8 cellular contexts compared by ENCODE assay signal in the genomic region with DNA sequence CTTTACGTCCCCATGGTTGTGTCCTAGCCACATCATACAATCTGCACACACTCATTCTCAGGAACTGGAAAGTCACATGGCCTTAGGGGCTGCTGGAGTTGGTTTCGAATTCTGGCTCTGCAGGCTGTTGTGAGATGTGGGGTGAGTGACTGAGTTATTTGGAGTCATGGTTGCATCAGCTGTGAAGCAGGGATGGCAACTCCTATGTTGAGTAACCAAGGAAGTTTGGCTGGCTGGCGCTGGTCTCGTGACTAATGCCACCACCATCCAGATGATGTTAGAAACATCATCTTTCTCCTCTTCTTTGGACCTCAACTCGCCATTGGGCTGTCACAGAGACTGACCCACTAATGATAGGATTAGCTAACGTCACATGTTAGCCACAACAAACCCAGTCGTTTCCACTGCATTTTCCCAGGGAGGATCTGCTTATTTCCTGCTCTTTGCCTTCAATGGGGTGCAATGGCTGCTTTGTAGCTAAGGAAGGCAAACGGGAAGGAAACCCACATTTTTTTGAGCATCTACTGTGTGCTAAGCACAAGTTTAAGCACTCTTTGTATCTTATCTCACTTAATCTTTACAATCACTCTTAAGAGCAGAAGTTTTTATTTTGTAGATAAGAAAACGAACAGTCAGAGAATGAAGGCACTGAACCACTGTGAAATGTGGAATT.
DNase-seq lines count a peak whose midpoint lies in the region; ATAC-seq and TF ChIP-seq lines count a peak whose summit lies in the region.

No MANE protein-coding gene starts in this region.

- dilution Hi-C loops in IMR-90 (cut with HindIII; ENCODE audit: low sequenced_read_pairs, unreplicated experiment): no loop called here

- in situ Hi-C loops in IMR-90 (cut with MboI; ENCODE audit: low sequenced_read_pairs): no loop called here
- in situ Hi-C loops in G401 (cut with HindIII; ENCODE audit: low sequenced_read_pairs): no loop called here

- H3K9me1 ChIP-seq in IMR-90 (ENCODE audit: insufficient read depth, low read length): peaks cover 9% of the 10 kb centered on the region; the same call in 1 of the 2 replicates

- no peaks in the 10 kb centered on the region for H3K27me3 Mint-ChIP-seq in naive thymus-derived CD4-positive, alpha-beta T cell

- intact Hi-C loops in IMR-90 (cut with micrococcal nuclease): no loop called here
- intact Hi-C loops in naive thymus-derived CD4-positive, alpha-beta T cell (cut with micrococcal nuclease): no loop called here

- H3K9me3 Mint-ChIP-seq in naive thymus-derived CD4-positive, alpha-beta T cell: peaks cover 0 to 2% (median 0%) of the 10 kb centered on the region in 11 donors

- POLR2A ChIA-PET in IMR-90 (lab: Charles Lee; ENCODE audit: unreplicated experiment): no interaction called here
- POLR2A ChIA-PET in naive thymus-derived CD4-positive, alpha-beta T cell (lab: Charles Lee): no interaction called here

- H4K5ac ChIP-seq in IMR-90 (ENCODE audit: low read depth, low read length): peak overlapping the region; percentile 76

- H4K8ac ChIP-seq in IMR-90 (ENCODE audit: low read depth in 2 of 2, low read length in 2 of 2): peak overlapping the region; percentile 56 to 91; a peak in 3 of 4 replicates

- H3K9ac ChIP-seq in IMR-90 (ENCODE audit: low read depth, low read length): peak overlapping the region; percentile 31

- CTCF ChIA-PET in IMR-90 (lab: Yijun Ruan, JAX): no interaction called here
- CTCF ChIA-PET in naive thymus-derived CD4-positive, alpha-beta T cell (lab: Charles Lee): no interaction called here

- peak overlapping the region; percentile 84 for H3K23ac ChIP-seq in IMR-90 (ENCODE audit: low read depth, low read length)

- no peaks in the 10 kb centered on the region for H4K20me1 ChIP-seq in IMR-90 (ENCODE audit: insufficient read depth, low read length)

- H3K18ac ChIP-seq in IMR-90 (ENCODE audit: low read depth, low read length): peak overlapping the region; percentile 80

- peaks cover 42% of the 10 kb centered on the region for H3K36me3 ChIP-seq in IMR-90 (ENCODE audit: control insufficient read depth, insufficient read depth, low read length)
- no peaks in the 10 kb centered on the region for H3K36me3 ChIP-seq in naive thymus-derived CD4-positive, alpha-beta T cell (ENCODE audit: control insufficient read depth in 2 of 3, insufficient read depth in 3 of 3, low read length in 3 of 3)

- peaks cover 8% of the 10 kb centered on the region for H3K4me1 ChIP-seq in IMR-90 (ENCODE audit: control insufficient read depth, insufficient read depth, low read length)
- no peaks in the 10 kb centered on the region for H3K4me1 ChIP-seq in naive thymus-derived CD4-positive, alpha-beta T cell (ENCODE audit: control insufficient read depth in 2 of 2, insufficient read depth in 2 of 2, low read length in 2 of 2)

- TF ChIP-seq CTCF in IMR-90 (conservative IDR thresholded peaks at IDR 0.05; ENCODE audit: low read depth, low read length): no peak
- TF ChIP-seq CTCF in GM10266 (IDR thresholded peaks at IDR 0.05; ENCODE audit: control insufficient read depth, insufficient read depth, low read depth, missing control alignments): no peak

- no peak overlapping the region; the same call in 1 of the 2 replicates for H3K4me2 ChIP-seq in IMR-90 (ENCODE audit: low read depth, low read length)

- WGBS in IMR-90 (ENCODE audit: extremely low coverage in 2 of 2, insufficient read length in 1 of 2), 2 experiments: 19% methylated on average over 4 of the region's 9 CpGs; no CpG with 5 or more reads in 1 of the 2 experiments

- peak overlapping the region; percentile 97 for H2BK20ac ChIP-seq in IMR-90 (ENCODE audit: low read depth, low read length)

- H3K4ac ChIP-seq in IMR-90 (ENCODE audit: low read depth, low read length): peak overlapping the region; percentile 99

- peak; percentile 15; the same call in 1 of the 2 replicates for TF ChIP-seq RAD21 in IMR-90 (IDR thresholded peaks at IDR 0.05; ENCODE audit: low read length)

- ATAC-seq in IMR-90 (ENCODE audit: low read depth) (peak; percentile 92), HG03095 (IDR thresholded peaks at IDR 0.05; ENCODE audit: unreplicated experiment) (no peak), HG02571 (IDR thresholded peaks at IDR 0.05; ENCODE audit: unreplicated experiment) (no peak)
- ATAC-seq in naive thymus-derived CD4-positive, alpha-beta T cell: peak; percentile 87

- BruUV-seq in IMR-90 (replicated peaks; lab: Mats Ljungman, UMichigan): no TSS peak

- no peaks in the 10 kb centered on the region for H3K36me3 Mint-ChIP-seq in naive thymus-derived CD4-positive, alpha-beta T cell

- peak overlapping the region; percentile 68 for H2AFZ ChIP-seq in IMR-90 (replicated peaks; ENCODE audit: low read length, poor library complexity)

- H2BK120ac ChIP-seq in IMR-90 (ENCODE audit: low read depth, low read length): peak overlapping the region; percentile 97

- no peaks in the 10 kb centered on the region for H3K27me3 ChIP-seq in IMR-90 (ENCODE audit: control insufficient read depth, insufficient read depth, low read length)
- no peaks in the 10 kb centered on the region for H3K27me3 ChIP-seq in naive thymus-derived CD4-positive, alpha-beta T cell (ENCODE audit: control insufficient read depth in 2 of 2, insufficient read depth in 2 of 2, low read length in 2 of 2)

- H3K27ac ChIP-seq in IMR-90 (ENCODE audit: insufficient read depth, low read length): peak overlapping the region; percentile 93
- H3K27ac ChIP-seq in naive thymus-derived CD4-positive, alpha-beta T cell (ENCODE audit: low read depth, low read length): no peak overlapping the region

- H3K27ac Mint-ChIP-seq in naive thymus-derived CD4-positive, alpha-beta T cell: no peak overlapping the region

- H2AK5ac ChIP-seq in IMR-90 (ENCODE audit: low read depth, low read length): peak overlapping the region; percentile 93

- H3K79me1 ChIP-seq in IMR-90 (ENCODE audit: low read depth in 1 of 2, low read length in 2 of 2): 0 out of 4 replicates have a peak, but pooled peaks cover 0 to 10% of the 10 kb centered on the region in 2 experiments

- no peak overlapping the region for H3K4me3 ChIP-seq in IMR-90 (ENCODE audit: insufficient read depth, low read depth, low read length)
- H3K4me3 ChIP-seq in naive thymus-derived CD4-positive, alpha-beta T cell (ENCODE audit: low read length): no peak overlapping the region

- peak; percentile 62 for TF ChIP-seq POLR2A in IMR-90 (IDR thresholded peaks at IDR 0.05; ENCODE audit: low read depth, low read length)

- peak overlapping the region; percentile 87 for H3K14ac ChIP-seq in IMR-90 (replicated peaks; ENCODE audit: low read depth, low read length)

- peak overlapping the region; percentile 88 for H3K56ac ChIP-seq in IMR-90 (ENCODE audit: extremely low read depth, insufficient read depth, low read length)

- no peaks in the 10 kb centered on the region for H3K9me3 ChIP-seq in IMR-90 (ENCODE audit: control insufficient read depth, insufficient read depth, low read length)
- H3K9me3 ChIP-seq in naive thymus-derived CD4-positive, alpha-beta T cell (ENCODE audit: control insufficient read depth in 2 of 3, low read length in 3 of 3): no peaks in the 10 kb centered on the region

- peak overlapping the region; percentile 88 for H2BK5ac ChIP-seq in IMR-90 (ENCODE audit: low read depth, low read length, poor library complexity, severe bottlenecking)

- no peak overlapping the region for H3K4me3 Mint-ChIP-seq in naive thymus-derived CD4-positive, alpha-beta T cell

- peak; percentile 31 for DNase-seq in ELF-1 (ENCODE audit: low read depth, low spot score)
- peak; percentile 100 for DNase-seq in IMR-90
- peak; percentile 92 for DNase-seq in amniotic epithelial cell (ENCODE audit: low read depth)
- DNase-seq in naive thymus-derived CD4-positive, alpha-beta T cell: no peak
- DNase-seq in G401 (ENCODE audit: low spot score): no peak
- no peak for DNase-seq in GM10266 (ENCODE audit: extremely low spot score)

- H4K91ac ChIP-seq in IMR-90 (ENCODE audit: insufficient read depth, low read depth, low read length): peak overlapping the region; percentile 97

- H2BK15ac ChIP-seq in IMR-90 (ENCODE audit: low read depth, low read length): peak overlapping the region; percentile 59; the same call in 2 of the 3 replicates

- H2AK9ac ChIP-seq in IMR-90 (replicated peaks; ENCODE audit: low read depth, low read length, poor library complexity): peak overlapping the region; percentile 82

- peaks cover 0 to 6% (median 0%) of the 10 kb centered on the region in 7 donors for H3K4me1 Mint-ChIP-seq in naive thymus-derived CD4-positive, alpha-beta T cell

TF ChIP-seq in IMR-90, 13 proteins besides CTCF, POLR2A, EP300 and RAD21 (continues in another document):
- TF ChIP-seq, protein P1, sequence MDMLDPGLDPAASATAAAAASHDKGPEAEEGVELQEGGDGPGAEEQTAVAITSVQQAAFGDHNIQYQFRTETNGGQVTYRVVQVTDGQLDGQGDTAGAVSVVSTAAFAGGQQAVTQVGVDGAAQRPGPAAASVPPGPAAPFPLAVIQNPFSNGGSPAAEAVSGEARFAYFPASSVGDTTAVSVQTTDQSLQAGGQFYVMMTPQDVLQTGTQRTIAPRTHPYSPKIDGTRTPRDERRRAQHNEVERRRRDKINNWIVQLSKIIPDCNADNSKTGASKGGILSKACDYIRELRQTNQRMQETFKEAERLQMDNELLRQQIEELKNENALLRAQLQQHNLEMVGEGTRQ (IDR thresholded peaks at IDR 0.05; ENCODE audit: low read depth, low read length): peak; percentile 88
- TF ChIP-seq FOS (IDR thresholded peaks at IDR 0.05; ENCODE audit: low read depth, low read length) (peak; percentile 93), CHD1 (IDR thresholded peaks at IDR 0.05; ENCODE audit: low read depth, low read length) (0 out of 2 replicates have a peak, but pooled peaks have one; percentile 60), MXI1 (IDR thresholded peaks at IDR 0.05; ENCODE audit: borderline replicate concordance, low read depth, low read length) (peak; percentile 83), MAZ (IDR thresholded peaks at IDR 0.05; ENCODE audit: borderline replicate concordance, low read depth, low read length) (peak; percentile 65; the same call in 1 of the 2 replicates), RFX5 (IDR thresholded peaks at IDR 0.05; ENCODE audit: low read depth, low read length) (0 out of 2 replicates have a peak, but pooled peaks have one; percentile 7), RCOR1 (IDR thresholded peaks at IDR 0.05; ENCODE audit: insufficient replicate concordance, low read length) (peak; percentile 28), BHLHE40 (IDR thresholded peaks at IDR 0.05; ENCODE audit: low read depth, low read length) (peak; percentile 97)
- TF ChIP-seq, protein P2, sequence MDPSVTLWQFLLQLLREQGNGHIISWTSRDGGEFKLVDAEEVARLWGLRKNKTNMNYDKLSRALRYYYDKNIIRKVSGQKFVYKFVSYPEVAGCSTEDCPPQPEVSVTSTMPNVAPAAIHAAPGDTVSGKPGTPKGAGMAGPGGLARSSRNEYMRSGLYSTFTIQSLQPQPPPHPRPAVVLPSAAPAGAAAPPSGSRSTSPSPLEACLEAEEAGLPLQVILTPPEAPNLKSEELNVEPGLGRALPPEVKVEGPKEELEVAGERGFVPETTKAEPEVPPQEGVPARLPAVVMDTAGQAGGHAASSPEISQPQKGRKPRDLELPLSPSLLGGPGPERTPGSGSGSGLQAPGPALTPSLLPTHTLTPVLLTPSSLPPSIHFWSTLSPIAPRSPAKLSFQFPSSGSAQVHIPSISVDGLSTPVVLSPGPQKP (IDR thresholded peaks at IDR 0.05; ENCODE audit: borderline replicate concordance, low read depth, low read length): no peak

Comparison
In these comparisons a context has a peak if more than half of its experiments do, and no peak if none do; other contexts are left out.
1. DNase-seq: peak in ELF-1 (single experiment), IMR-90 (single experiment) and amniotic epithelial cell (single experiment); none in naive thymus-derived CD4-positive, alpha-beta T cell (0 of 9), G401 (single experiment) and GM10266 (single experiment).
2. ATAC-seq: peak in IMR-90 (single experiment) and naive thymus-derived CD4-positive, alpha-beta T cell (single experiment); none in HG03095 (single experiment) and HG02571 (single experiment).